ENCODE assay signal across 23 cellular contexts in genomic region chr17:81538651-81539570, GRCh38. TPM values are rescaled to one million over a fixed set of nuclear protein-coding genes. Genes with fewer than 3 reads are reported as not detected.
"Had no signal": no experiment of that assay in that cellular context is flagged by ENCODE, and none has a peak within 500 bp of the region (broad histone marks: within the 10 kb centered on the region; RNA-seq: fewer than 3 reads in every experiment).

No MANE protein-coding gene starts in this region.

- H3K4me1 ChIP-seq: prostate gland had no signal

- H3K27ac Mint-ChIP-seq: activated naive CD4-positive, alpha-beta T cell treated with anti-CD3 and anti-CD28 coated beads, Interleukin-2, amount 10 ng/mL, durations not matched to agents 7 days and 5 days; activated naive CD8-positive, alpha-beta T cell treated with anti-CD3 and anti-CD28 coated beads, Interleukin-2, amount 50 U/mL, for 24 hours; stimulated activated memory B cell treated with anti-CD40 and anti-IgM and Interleukin-4, amounts not matched to agents 10 μg/mL and 1 μg/mL and 100 μg/mL, for 72 hours had no signal

- H3K4me3 ChIP-seq: colonic mucosa, left lung, prostate gland, upper lobe of right lung had no signal

- H3K9me3 Mint-ChIP-seq: activated naive CD4-positive, alpha-beta T cell treated with anti-CD3 and anti-CD28 coated beads, Interleukin-2, amount 10 ng/mL, durations not matched to agents 7 days and 5 days; activated naive CD8-positive, alpha-beta T cell treated with anti-CD3 and anti-CD28 coated beads, Interleukin-2, amount 50 U/mL, for 24 hours; brain; neural crest cell had no signal

- H3K27me3 Mint-ChIP-seq: brain; stimulated activated memory B cell treated with anti-CD40 and anti-IgM and Interleukin-4, amounts not matched to agents 10 μg/mL and 1 μg/mL and 100 μg/mL, for 72 hours had no signal

- H3K27ac ChIP-seq: colonic mucosa, left lung, prostate gland, upper lobe of right lung, VCaP had no signal

- DNase-seq: activated CD4-positive, alpha-beta T cell treated with anti-CD3 and anti-CD28 coated beads for 1 hour; activated CD8-positive, alpha-beta memory T cell treated with anti-CD3 and anti-CD28 coated beads for 24 hours; activated CD8-positive, alpha-beta memory T cell treated with anti-CD3 and anti-CD28 coated beads, Interleukin-2, amount 50 U/mL, for 48 hours; activated effector memory CD4-positive, alpha-beta T cell treated with Interleukin-2 at 50 U/mL for 16 hours; activated naive CD4-positive, alpha-beta T cell treated with anti-CD3 and anti-CD28 coated beads, Interleukin-2, amount 10 ng/mL, durations not matched to agents 7 days and 5 days; activated naive CD8-positive, alpha-beta T cell treated with anti-CD3 and anti-CD28 coated beads, Interleukin-2, amount 50 U/mL, for 24 hours; activated T-cell treated with anti-CD3 and anti-CD28 coated beads, Interleukin-2, amount 50 U/mL, for 48 hours; anterior cingulate cortex; central memory CD4-positive, alpha-beta T cell; colonic mucosa; erythroblast; midbrain; stimulated activated CD4-positive, alpha-beta T cell treated with anti-CD3 and anti-CD28 coated beads, Interleukin-4, amount 100 ng/mL, for 4 hours; upper lobe of right lung had no signal

- H3K36me3 Mint-ChIP-seq: activated naive CD4-positive, alpha-beta T cell treated with anti-CD3 and anti-CD28 coated beads, Interleukin-2, amount 10 ng/mL, durations not matched to agents 7 days and 5 days; brain had no signal

- H3K4me3 Mint-ChIP-seq: activated naive CD4-positive, alpha-beta T cell treated with anti-CD3 and anti-CD28 coated beads, Interleukin-2, amount 10 ng/mL, durations not matched to agents 7 days and 5 days; activated naive CD8-positive, alpha-beta T cell treated with anti-CD3 and anti-CD28 coated beads, Interleukin-2, amount 50 U/mL, for 24 hours; brain; stimulated activated memory B cell treated with anti-CD40 and anti-IgM and Interleukin-4, amounts not matched to agents 10 μg/mL and 1 μg/mL and 100 μg/mL, for 72 hours had no signal

- FAIRE-seq: endometrium, frontal cortex, keratinocyte had no signal

- ATAC-seq: activated naive CD8-positive, alpha-beta T cell treated with anti-CD3 and anti-CD28 coated beads, Interleukin-2, amount 50 U/mL, for 24 hours; left lung had no signal

- H3K9me3 ChIP-seq: colonic mucosa, left lung, prostate gland, upper lobe of right lung had no signal

- H3K4me1 Mint-ChIP-seq: activated naive CD4-positive, alpha-beta T cell treated with anti-CD3 and anti-CD28 coated beads, Interleukin-2, amount 10 ng/mL, durations not matched to agents 7 days and 5 days; activated naive CD8-positive, alpha-beta T cell treated with anti-CD3 and anti-CD28 coated beads, Interleukin-2, amount 50 U/mL, for 24 hours had no signal

- H3K36me3 ChIP-seq: colonic mucosa had no signal

RNA-seq across cellular contexts. Expression of gene FSCN2, which starts 10.7 kb away (rescaled TPM):
- polyA plus RNA-seq: keratinocyte had no signal
